In the genomic region with DNA sequence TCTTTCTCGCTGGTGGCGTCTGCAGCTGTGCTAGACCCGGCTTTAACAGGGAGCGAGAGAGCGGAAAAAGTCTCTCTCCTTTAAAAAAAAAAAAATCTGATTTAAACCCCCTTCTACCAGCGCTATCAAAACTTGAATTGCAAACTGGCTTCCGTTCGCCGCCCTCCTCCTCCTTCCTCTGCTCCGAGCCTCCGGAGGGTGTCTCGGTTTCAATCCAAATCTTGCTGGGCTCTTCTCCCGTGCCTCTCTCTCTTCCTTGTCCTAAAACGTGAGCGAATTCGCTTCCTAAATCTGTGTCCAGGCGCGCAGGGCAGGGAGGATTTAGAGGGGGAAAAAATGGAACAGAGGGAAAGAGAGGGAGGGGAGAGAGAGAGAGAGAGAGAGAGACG, we compare ENCODE assay signal across 9 cellular contexts. TPM values are rescaled to one million over a fixed set of nuclear protein-coding genes. Genes with fewer than 3 reads are reported as not detected.
DNase-seq lines count a peak whose midpoint lies in the region; ATAC-seq and TF ChIP-seq lines count a peak whose summit lies in the region.
"Had no signal": no experiment of that assay in that cellular context is flagged by ENCODE, and none has a peak within 500 bp of the region (broad histone marks: within the 10 kb centered on the region; RNA-seq: fewer than 3 reads in every experiment).

No MANE protein-coding gene starts in this region.

- WGBS in mesodermal cell (ENCODE audit: insufficient coverage in 2 of 2), 2 experiments, result 0% methylated on average over 9 to 15 of the region's 19 CpGs

- peaks cover 20% of the 10 kb centered on the region for H3K36me3 Mint-ChIP-seq in activated naive CD4-positive, alpha-beta T cell treated with anti-CD3 and anti-CD28 coated beads, Interleukin-2, amount 10 ng/mL, durations not matched to agents 7 days and 5 days
- H3K36me3 Mint-ChIP-seq in activated naive CD4-positive, alpha-beta T cell treated with anti-CD3 and anti-CD28 coated beads, Interleukin-2, amount 50 U/mL, for 72 hours, result peaks cover 58 to 71% of the 10 kb centered on the region in 2 donors

- H3K4me3 Mint-ChIP-seq in activated naive CD4-positive, alpha-beta T cell treated with anti-CD3 and anti-CD28 coated beads, Interleukin-2, amount 10 ng/mL, durations not matched to agents 7 days and 5 days, result peak overlapping the region; percentile 61

- H3K4me1 Mint-ChIP-seq in activated naive CD4-positive, alpha-beta T cell treated with anti-CD3 and anti-CD28 coated beads, Interleukin-2, amount 10 ng/mL, durations not matched to agents 7 days and 5 days, result peaks cover 19% of the 10 kb centered on the region

- H3K27ac Mint-ChIP-seq in activated naive CD4-positive, alpha-beta T cell treated with anti-CD3 and anti-CD28 coated beads, Interleukin-2, amount 10 ng/mL, durations not matched to agents 7 days and 5 days, result peak overlapping the region; percentile 50
- H3K27ac Mint-ChIP-seq in activated naive CD4-positive, alpha-beta T cell treated with anti-CD3 and anti-CD28 coated beads, Interleukin-2, amount 50 U/mL, for 72 hours, result peak overlapping the region in 1 of 2 donors; percentile 66

- peaks cover 35% of the 10 kb centered on the region for H3K4me1 ChIP-seq in mesodermal cell (ENCODE audit: control insufficient read depth, insufficient read depth, low read length, poor library complexity, severe bottlenecking)
- H3K4me1 ChIP-seq in uterus, result no peaks in the 10 kb centered on the region

- H3K36me3 ChIP-seq in mesodermal cell (ENCODE audit: control insufficient read depth, insufficient read depth, low read length) (peaks cover 36% of the 10 kb centered on the region), uterus (no peaks in the 10 kb centered on the region)

- no peak for DNase-seq in activated naive CD4-positive, alpha-beta T cell treated with anti-CD3 and anti-CD28 coated beads, Interleukin-2, amount 10 ng/mL, durations not matched to agents 7 days and 5 days
- no peak for DNase-seq in activated naive CD4-positive, alpha-beta T cell treated with anti-CD3 and anti-CD28 coated beads, Interleukin-2, amount 50 U/mL, for 72 hours (ENCODE audit: low spot score in 2 of 2)
- no peak for DNase-seq in dorsolateral prefrontal cortex
- no peak for DNase-seq in uterus
- DNase-seq in activated gamma-delta T cell treated with Interleukin-2 at 50 U/mL for 16 hours, result no peak
- DNase-seq in islet precursor cell, result no peak
- no peak for DNase-seq in NK-92 (lab: John Stamatoyannopoulos, UW; ENCODE audit: unreplicated experiment)

- peak overlapping the region in 49 of 59 donors; percentile 12 to 87 (median 67) for H3K27ac ChIP-seq in dorsolateral prefrontal cortex
- H3K27ac ChIP-seq in mesodermal cell (ENCODE audit: low read depth, low read length, severe bottlenecking), result peak overlapping the region; percentile 94
- H3K27ac ChIP-seq in uterus, result peak overlapping the region; percentile 97 to 98
- H3K27ac ChIP-seq: HL-60 had no signal

- peaks cover 6% of the 10 kb centered on the region for H3K9me3 Mint-ChIP-seq in activated naive CD4-positive, alpha-beta T cell treated with anti-CD3 and anti-CD28 coated beads, Interleukin-2, amount 10 ng/mL, durations not matched to agents 7 days and 5 days
- H3K9me3 Mint-ChIP-seq in activated naive CD4-positive, alpha-beta T cell treated with anti-CD3 and anti-CD28 coated beads, Interleukin-2, amount 50 U/mL, for 72 hours, result peaks cover 9% of the 10 kb centered on the region in 2 donors

- intact Hi-C loops in dorsolateral prefrontal cortex (cut with DNase I), result no loop called here
- intact Hi-C loops in uterus (cut with DNase I; ENCODE audit: low total_unique reads), result no loop called here

- ATAC-seq in activated naive CD4-positive, alpha-beta T cell treated with anti-CD3 and anti-CD28 coated beads, Interleukin-2, amount 50 U/mL, for 72 hours, result no peak

- H3K4me3 ChIP-seq in dorsolateral prefrontal cortex (peak overlapping the region; percentile 10 to 70 (median 52)), mesodermal cell (ENCODE audit: extremely low read depth, insufficient read depth, low read length, poor library complexity, severe bottlenecking) (peak overlapping the region; percentile 98), uterus (peak overlapping the region; percentile 58 to 93)

- CTCF ChIA-PET in activated naive CD4-positive, alpha-beta T cell treated with anti-CD3 and anti-CD28 coated beads, Interleukin-2, amount 10 ng/mL, durations not matched to agents 7 days and 5 days (lab: Charles Lee), result no interaction called here

- peaks cover 94% of the 10 kb centered on the region for H3K27me3 Mint-ChIP-seq in activated naive CD4-positive, alpha-beta T cell treated with anti-CD3 and anti-CD28 coated beads, Interleukin-2, amount 10 ng/mL, durations not matched to agents 7 days and 5 days

- H3K9me3 ChIP-seq in mesodermal cell (ENCODE audit: control insufficient read depth, low read length) (no peaks in the 10 kb centered on the region), uterus (no peaks in the 10 kb centered on the region)

- TF ChIP-seq CTCF in dorsolateral prefrontal cortex (IDR thresholded peaks at IDR 0.05 in 54 of 56, conservative IDR thresholded peaks at IDR 0.05 in 2 of 56; ENCODE audit: low read depth in 1 of 56, partially characterized antibody in 56 of 56), result peak in 1 of 56 donors; percentile 6
- TF ChIP-seq CTCF in uterus (IDR thresholded peaks at IDR 0.05), result peak in 1 of 4 experiments; percentile 5

- TF ChIP-seq POLR2A in uterus (IDR thresholded peaks at IDR 0.05), result no peak

- H3K27me3 ChIP-seq in dorsolateral prefrontal cortex, result peaks cover 21 to 100% (median 99%) of the 10 kb centered on the region in 45 donors
- H3K27me3 ChIP-seq in uterus, result no peaks in the 10 kb centered on the region

RNA-seq across cellular contexts. Expression of a gene that starts 0.3 kb away (rescaled TPM):
- total RNA-seq in activated naive CD4-positive, alpha-beta T cell treated with anti-CD3 and anti-CD28 coated beads, Interleukin-2, amount 50 U/mL, for 72 hours, result not detected
- 10 to 100 TPM in 5 of 120 experiments, 1 to 10 TPM in 115; 1.5 to 20.6 (median 4.4) TPM for total RNA-seq in dorsolateral prefrontal cortex
- 73.1 TPM for polyA plus RNA-seq in mesodermal cell (2013, experiment 1 of 2)
- 94.7 TPM for polyA plus RNA-seq in mesodermal cell (2013, experiment 2 of 2)
- total RNA-seq in uterus, result 100 to 1,000 TPM in 1 of 4 donors, 10 to 100 TPM in 3; 11.0 to 120 (median 56.3) TPM
